In the genomic region with DNA sequence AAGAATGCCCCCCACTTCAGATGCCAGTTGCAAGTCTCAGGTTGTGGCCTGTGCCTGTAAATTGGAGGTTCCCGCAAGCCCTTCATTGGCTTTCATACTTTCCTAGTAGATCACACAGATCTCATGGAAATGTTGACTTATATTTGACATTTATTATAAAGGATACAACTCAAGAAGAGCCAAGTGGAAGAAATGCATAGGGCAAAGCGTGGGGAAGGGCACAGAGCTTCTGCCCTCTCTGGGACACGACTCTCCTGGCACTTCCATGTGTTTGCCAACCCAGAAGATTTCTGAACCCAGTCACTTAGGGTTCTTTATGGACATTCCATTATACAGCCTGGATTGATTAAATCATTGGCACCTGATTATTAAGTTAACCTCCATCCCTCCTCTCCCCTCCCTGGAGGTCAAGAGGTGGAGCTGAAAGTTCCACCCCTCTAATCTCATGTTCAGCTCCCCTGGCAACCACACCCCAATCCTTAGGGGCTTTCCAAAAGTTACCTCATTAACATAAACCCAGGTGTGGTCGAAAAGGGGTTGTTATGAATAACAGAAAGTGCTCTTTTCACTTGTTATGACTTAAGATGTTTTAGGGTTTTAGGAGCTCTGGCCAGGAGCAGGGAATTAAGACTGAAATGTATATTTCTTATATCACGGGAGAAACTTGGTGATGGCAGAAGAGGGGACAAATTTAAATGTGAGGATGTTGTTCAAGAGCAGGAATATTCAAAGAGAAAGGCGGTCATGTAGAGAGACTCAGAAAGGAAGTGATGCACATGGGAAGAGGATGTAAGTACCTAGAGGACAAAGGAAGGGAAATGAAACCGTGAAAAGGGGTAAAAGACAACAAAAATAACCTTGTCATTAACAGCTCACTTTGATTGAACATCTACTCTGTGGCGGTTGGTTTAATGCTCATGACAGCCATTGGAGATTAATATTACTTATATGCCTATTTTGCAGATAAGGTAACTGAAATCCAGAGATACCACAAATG, we compare ENCODE assay signal across 8 cellular contexts. TPM values are rescaled to one million over a fixed set of nuclear protein-coding genes. Genes with fewer than 3 reads are reported as not detected.
DNase-seq lines count a peak whose midpoint lies in the region; ATAC-seq and TF ChIP-seq lines count a peak whose summit lies in the region.

No MANE protein-coding gene starts in this region.

- 81% methylated on average over 8 of the region's 8 CpGs for WGBS in right cardiac atrium

- no peaks in the 10 kb centered on the region for H4K20me1 ChIP-seq in DOHH2 (ENCODE audit: control insufficient read depth, insufficient read depth, low read depth, low read length)

- H3K4me2 ChIP-seq in DOHH2 (ENCODE audit: low read length): peak overlapping the region; percentile 68

- H3K9me2 ChIP-seq in DOHH2 (replicated peaks; ENCODE audit: control insufficient read depth, low read length): no peaks in the 10 kb centered on the region

- H3K36me3 Mint-ChIP-seq in activated naive CD8-positive, alpha-beta T cell treated with anti-CD3 and anti-CD28 coated beads, Interleukin-2, amount 50 U/mL, for 24 hours (ENCODE audit: low read depth): peaks cover 80% of the 10 kb centered on the region

- peaks cover 76% of the 10 kb centered on the region for H3K4me1 Mint-ChIP-seq in activated naive CD8-positive, alpha-beta T cell treated with anti-CD3 and anti-CD28 coated beads, Interleukin-2, amount 50 U/mL, for 24 hours

- H3K4me3 ChIP-seq in DOHH2 (ENCODE audit: low read length): peak overlapping the region; percentile 34
- H3K4me3 ChIP-seq in right cardiac atrium (ENCODE audit: low read length): no peak overlapping the region

- H3K27me3 ChIP-seq in DOHH2 (ENCODE audit: control insufficient read depth, low read length): no peaks in the 10 kb centered on the region
- no peaks in the 10 kb centered on the region for H3K27me3 ChIP-seq in right cardiac atrium (ENCODE audit: control insufficient read depth, insufficient read depth)

- H3K4me3 Mint-ChIP-seq in activated naive CD8-positive, alpha-beta T cell treated with anti-CD3 and anti-CD28 coated beads, Interleukin-2, amount 50 U/mL, for 24 hours: peak overlapping the region; percentile 79

- intact Hi-C loops in right cardiac atrium (cut with DNase I): no loop called here

- ATAC-seq in GM19463 (IDR thresholded peaks at IDR 0.05; ENCODE audit: unreplicated experiment) (peak; percentile 79), HG03342 (IDR thresholded peaks at IDR 0.05; ENCODE audit: unreplicated experiment) (peak; percentile 83), right cardiac atrium (no peak)
- peak; percentile 90 for ATAC-seq in activated naive CD8-positive, alpha-beta T cell treated with anti-CD3 and anti-CD28 coated beads, Interleukin-2, amount 50 U/mL, for 24 hours

- H3K27ac Mint-ChIP-seq in activated naive CD8-positive, alpha-beta T cell treated with anti-CD3 and anti-CD28 coated beads, Interleukin-2, amount 50 U/mL, for 24 hours: peak overlapping the region; percentile 97

- no peaks in the 10 kb centered on the region for H3K79me2 ChIP-seq in DOHH2 (ENCODE audit: control insufficient read depth, low read length)

- peaks cover 51% of the 10 kb centered on the region for H3K36me3 ChIP-seq in DOHH2 (ENCODE audit: control insufficient read depth, low read length)

- no peak for TF ChIP-seq CTCF in DOHH2 (IDR thresholded peaks at IDR 0.05; ENCODE audit: low read depth, low read length, poor library complexity, severe bottlenecking)

- H3K27me3 Mint-ChIP-seq in activated naive CD8-positive, alpha-beta T cell treated with anti-CD3 and anti-CD28 coated beads, Interleukin-2, amount 50 U/mL, for 24 hours: no peaks in the 10 kb centered on the region

- H3K9me3 Mint-ChIP-seq in activated naive CD8-positive, alpha-beta T cell treated with anti-CD3 and anti-CD28 coated beads, Interleukin-2, amount 50 U/mL, for 24 hours: no peaks in the 10 kb centered on the region

- H3K27ac ChIP-seq in DOHH2 (ENCODE audit: low read depth, low read length) (peak overlapping the region; percentile 59), right cardiac atrium (ENCODE audit: low read length) (no peak overlapping the region)

- H3F3A ChIP-seq in DOHH2 (ENCODE audit: control insufficient read depth, insufficient read depth): no peaks in the 10 kb centered on the region

- DNase-seq in activated naive CD8-positive, alpha-beta T cell treated with anti-CD3 and anti-CD28 coated beads, Interleukin-2, amount 50 U/mL, for 24 hours: peak; percentile 46
- DNase-seq in NCI-H524 treated with DMSO at 0.1 percent for 48 hours (lab: John Stamatoyannopoulos, UW) (no peak), AG20443 (ENCODE audit: low spot score) (no peak), COR-L47 (lab: John Stamatoyannopoulos, UW) (no peak), right cardiac atrium (no peak)

- H3K9me3 ChIP-seq in DOHH2 (ENCODE audit: control insufficient read depth, insufficient read depth, low read length) (no peaks in the 10 kb centered on the region), right cardiac atrium (ENCODE audit: control insufficient read depth, low read length) (no peaks in the 10 kb centered on the region)

- peaks cover 31% of the 10 kb centered on the region for H3K4me1 ChIP-seq in DOHH2 (ENCODE audit: control insufficient read depth, low read length)
- peaks cover 1% of the 10 kb centered on the region for H3K4me1 ChIP-seq in right cardiac atrium (ENCODE audit: control insufficient read depth, insufficient read depth, low read length)

RNA-seq across cellular contexts. Expression of gene SP100, which starts 31.8 kb away (rescaled TPM):
- 10 to 100 TPM; 70.8 to 88.3 (median 76.5) TPM for total RNA-seq in right cardiac atrium
- polyA plus RNA-seq in right cardiac atrium: 64.5 TPM

Comparison
In these comparisons a context has a peak if more than half of its experiments do, and no peak if none do; other contexts are left out.
1. ATAC-seq: peak in GM19463 (single experiment), HG03342 (single experiment) and activated naive CD8-positive, alpha-beta T cell treated with anti-CD3 and anti-CD28 coated beads, Interleukin-2, amount 50 U/mL, for 24 hours (single experiment); none in right cardiac atrium (0 of 2).